ENCODE assay signal across 8 cellular contexts in genomic region chr13:45047394-45048328, GRCh38. TPM values are rescaled to one million over a fixed set of nuclear protein-coding genes. Genes with fewer than 3 reads are reported as not detected.
DNase-seq lines count a peak whose midpoint lies in the region; TF ChIP-seq lines count a peak whose summit lies in the region.

No MANE protein-coding gene starts in this region.

- no peak overlapping the region for H3K27ac Mint-ChIP-seq in endothelial cell (ENCODE audit: unreplicated experiment)

- no peaks in the 10 kb centered on the region for H3K36me3 ChIP-seq in mesendoderm (ENCODE audit: control insufficient read depth, insufficient read depth, low read length)

- H3K27me3 ChIP-seq in mesendoderm (ENCODE audit: insufficient read depth, low read length, poor library complexity) = no peaks in the 10 kb centered on the region

- no peak overlapping the region for H2BK15ac ChIP-seq in mesendoderm (replicated peaks; ENCODE audit: low read depth)

- peaks cover 5% of the 10 kb centered on the region for H3K4me1 Mint-ChIP-seq in endothelial cell (ENCODE audit: unreplicated experiment)

- H3K4me3 ChIP-seq in mesendoderm (ENCODE audit: low read length) = no peak overlapping the region

- H3K36me3 Mint-ChIP-seq in endothelial cell (ENCODE audit: low read depth, unreplicated experiment) = peaks cover 3% of the 10 kb centered on the region

- H3K79me1 ChIP-seq in mesendoderm (ENCODE audit: low read length) = no peaks in the 10 kb centered on the region

- H2BK5ac ChIP-seq in mesendoderm (ENCODE audit: low read length) = no peak overlapping the region

- H3K56ac ChIP-seq in mesendoderm (ENCODE audit: low read length) = peak overlapping the region; percentile 73

- H2AK5ac ChIP-seq in mesendoderm (ENCODE audit: low read length) = no peak overlapping the region

- H3K27ac ChIP-seq in mesendoderm (ENCODE audit: low read depth, low read length) = no peak overlapping the region

- peak; percentile 51 for TF ChIP-seq CTCF in endothelial cell (IDR thresholded peaks at IDR 0.05; ENCODE audit: unreplicated experiment)

- peak overlapping the region; percentile 70 for H3K9ac ChIP-seq in mesendoderm (ENCODE audit: low read length)

- DNase-seq in SIG-M5 treated with dmso at 0.1 percent for 504 hours (lab: John Stamatoyannopoulos, UW; ENCODE audit: unreplicated experiment) (peak; percentile 83), SIG-M5 (lab: John Stamatoyannopoulos, UW) (no peak), HS-5 (ENCODE audit: low read depth) (peak; percentile 50), NOMO-1 treated with DMSO at 0.1 percent for 48 hours (lab: John Stamatoyannopoulos, UW; ENCODE audit: unreplicated experiment) (peak; percentile 70), endothelial cell (ENCODE audit: low spot score) (peak; percentile 77), mesendoderm (peak; percentile 83)
- DNase-seq in activated CD8-positive, alpha-beta memory T cell treated with anti-CD3 and anti-CD28 coated beads, Interleukin-2, amount 50 U/mL, for 1 hour (ENCODE audit: extremely low read depth) = peak; percentile 27
- DNase-seq in stimulated activated CD8-positive, alpha-beta memory T cell treated with anti-CD3 and anti-CD28 coated beads, Interleukin-12 subunit alpha, Interleukin-12 subunit beta, amount 100 ng/mL, for 4 hours (ENCODE audit: low read depth) = peak; percentile 52

- H3K23ac ChIP-seq in mesendoderm (ENCODE audit: low read length) = no peak overlapping the region

- H3K4me3 Mint-ChIP-seq in endothelial cell (ENCODE audit: unreplicated experiment) = peak overlapping the region; percentile 85

- no peak overlapping the region for H3K4ac ChIP-seq in mesendoderm (ENCODE audit: low read depth, low read length)

- no peaks in the 10 kb centered on the region for H3K9me3 Mint-ChIP-seq in endothelial cell (ENCODE audit: unreplicated experiment)

- H3K4me2 ChIP-seq in mesendoderm (ENCODE audit: low read length) = peak overlapping the region; percentile 88

- no peaks in the 10 kb centered on the region for H3K79me2 ChIP-seq in mesendoderm (ENCODE audit: control insufficient read depth, insufficient read depth, low read length)

- no peak overlapping the region for H3K18ac ChIP-seq in mesendoderm (ENCODE audit: low read length)

- peaks cover 4% of the 10 kb centered on the region for H3K27me3 Mint-ChIP-seq in endothelial cell (ENCODE audit: unreplicated experiment)

- H3K4me1 ChIP-seq in mesendoderm (ENCODE audit: control insufficient read depth, low read depth, low read length) = peaks cover 2% of the 10 kb centered on the region

- no peak overlapping the region for H4K8ac ChIP-seq in mesendoderm (ENCODE audit: low read depth, low read length)

- no peak overlapping the region for H2BK120ac ChIP-seq in mesendoderm (ENCODE audit: low read depth, low read length)

- H4K5ac ChIP-seq in mesendoderm (ENCODE audit: low read length) = no peak overlapping the region

- WGBS in mesendoderm (ENCODE audit: extremely low coverage, insufficient coverage, low lambda C conversion rate) = no CpG with 5 or more reads among the region's 10 CpGs

RNA-seq across cellular contexts. Expression of gene GPALPP1, which starts 58.3 kb away (rescaled TPM):
- total RNA-seq in endothelial cell (ENCODE audit: unreplicated experiment) = 26.1 TPM
- polyA plus RNA-seq in mesendoderm (2013, experiment 1 of 2) = 23.1 TPM
- 22.8 TPM for polyA plus RNA-seq in mesendoderm (2013, experiment 2 of 2)

RNA-seq across cellular contexts. Expression of gene NUFIP1, which starts 58.4 kb away (rescaled TPM):
- total RNA-seq in endothelial cell (ENCODE audit: unreplicated experiment) = 7.0 TPM
- polyA plus RNA-seq in mesendoderm (2013, experiment 1 of 2) = 21.3 TPM
- polyA plus RNA-seq in mesendoderm (2013, experiment 2 of 2) = 21.0 TPM
